Comparison of ENCODE assay signal across 9 cellular contexts in the genomic region with DNA sequence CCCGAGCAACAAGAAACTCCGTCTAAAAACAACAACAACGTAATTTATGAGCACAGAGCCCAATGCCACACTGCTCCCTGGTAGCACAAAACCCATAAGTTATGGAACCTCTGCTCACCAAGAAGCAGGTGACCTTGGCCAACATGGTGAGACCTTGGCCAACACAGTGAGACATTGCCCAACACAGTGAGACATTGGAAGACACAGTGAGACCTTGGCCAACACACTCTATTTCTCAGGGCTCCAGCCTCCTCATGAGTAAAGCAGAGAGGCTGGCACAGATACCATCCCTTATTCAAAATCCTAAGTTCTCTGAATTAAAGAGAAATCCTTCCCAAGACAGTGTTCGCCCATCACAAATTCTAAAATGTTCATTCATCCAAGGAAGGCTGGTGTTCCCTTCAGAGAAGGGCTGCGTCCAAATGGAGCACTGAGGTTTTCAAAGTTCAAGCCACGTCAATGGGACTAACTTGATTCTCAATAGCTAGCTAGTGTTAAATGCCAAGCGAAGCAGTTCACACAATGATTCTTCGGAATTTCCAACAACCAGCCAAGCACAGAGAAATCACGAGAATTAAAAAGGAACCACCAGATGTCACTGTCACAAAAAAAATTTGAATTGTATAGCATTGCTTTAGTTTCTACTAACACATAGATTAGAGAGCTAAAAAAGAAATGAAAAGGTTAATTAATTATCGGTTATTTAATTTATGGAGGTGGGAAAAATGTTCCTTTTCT. TPM values are rescaled to one million over a fixed set of nuclear protein-coding genes. Genes with fewer than 3 reads are reported as not detected.
DNase-seq lines count a peak whose midpoint lies in the region; ATAC-seq, FAIRE-seq and TF ChIP-seq lines count a peak whose summit lies in the region.
"Had no signal": no experiment of that assay in that cellular context is flagged by ENCODE, and none has a peak within 500 bp of the region (broad histone marks: within the 10 kb centered on the region; RNA-seq: fewer than 3 reads in every experiment).

No MANE protein-coding gene starts in this region.

- H3K27me3 ChIP-seq in Karpas-422 (ENCODE audit: low read length) (no peaks in the 10 kb centered on the region), K562 (ENCODE audit: control insufficient read depth in 2 of 2, insufficient read depth in 2 of 2, low read length in 2 of 2) (no peaks in the 10 kb centered on the region; a peak in 2 of 5 replicates)

- no peak for TF ChIP-seq POLR2A in K562 (conservative IDR thresholded peaks at IDR 0.05)

- H3K36me3 ChIP-seq in Karpas-422 (ENCODE audit: insufficient read depth, low read length): no peaks in the 10 kb centered on the region
- no peaks in the 10 kb centered on the region for H3K36me3 ChIP-seq in K562 (ENCODE audit: control insufficient read depth, insufficient read depth, low read length)

- H3K4me1 ChIP-seq in Karpas-422 (ENCODE audit: low read length) (no peaks in the 10 kb centered on the region), K562 (replicated peaks in 1 of 2; ENCODE audit: control insufficient read depth in 2 of 2, insufficient read depth in 2 of 2, low read length in 2 of 2) (no peaks in the 10 kb centered on the region)

- intact Hi-C loops in K562 (cut with micrococcal nuclease): loop anchor here (5.0 to 10.0 kb wide), 2 partner anchors 140 to 257 kb away; no protein-coding TSS in a partner anchor

- H3K79me2 ChIP-seq in Karpas-422 (ENCODE audit: low read length) (no peaks in the 10 kb centered on the region), K562 (ENCODE audit: control insufficient read depth, insufficient read depth, low read length) (no peaks in the 10 kb centered on the region)

- H3K9me1 ChIP-seq in K562 (ENCODE audit: control insufficient read depth, insufficient read depth, low read length): no peaks in the 10 kb centered on the region

- CTCF ChIA-PET in K562 (lab: Yijun Ruan, JAX; ENCODE audit: low intra/inter-chr PET ratio): interaction anchor here (0.6 to 1.1 kb wide), 2 partner anchors 139 to 140 kb away, joined by 3 read pairs; no protein-coding TSS in a partner anchor

- H3K9ac ChIP-seq in Karpas-422 (ENCODE audit: low read length) (no peak overlapping the region), K562 (ENCODE audit: insufficient read depth in 1 of 2, low read depth in 2 of 2, low read length in 2 of 2) (no peak overlapping the region)

- ATAC-seq in K562: peak; percentile 47; the same call in 1 of the 3 replicates
- no peak for ATAC-seq in HG02763 (IDR thresholded peaks at IDR 0.05; ENCODE audit: unreplicated experiment)
- ATAC-seq in GM18517 (IDR thresholded peaks at IDR 0.05; ENCODE audit: unreplicated experiment): no peak

- peak; percentile 59 to 62 for TF ChIP-seq RAD21 in K562 (CRISPR knock-in tag; conservative IDR thresholded peaks at IDR 0.05 in 1 of 2, IDR thresholded peaks at IDR 0.05 in 1 of 2)

- FAIRE-seq in K562 (lab: Jason Lieb, UNC): no peak

- in situ Hi-C loops in K562 (cut with MboI): loop anchor here (10.0 kb wide), 1 partner anchor 137 kb away; no protein-coding TSS in a partner anchor

- 14% methylated on average over 10 of the region's 10 CpGs for WGBS in K562 (ENCODE audit: insufficient coverage, low coverage, missing lambda C conversion rate)

- no peak for TF ChIP-seq EP300 in K562 (IDR thresholded peaks at IDR 0.05; ENCODE audit: low read length)

- no peak overlapping the region for H2AFZ ChIP-seq in Karpas-422 (ENCODE audit: low read length)
- H2AFZ ChIP-seq in K562 (ENCODE audit: low read depth, low read length): no peak overlapping the region

- DNase-seq in NCI-H82 (lab: John Stamatoyannopoulos, UW) (peak; percentile 25), NCI-H82 treated with DMSO at 0.1 percent for 48 hours (lab: John Stamatoyannopoulos, UW; ENCODE audit: unreplicated experiment) (no peak), Karpas-422 (peak; percentile 63), K562 (ENCODE audit: extremely low read depth in 1 of 4, low spot score in 3 of 4) (peak in 1 of 4 experiments; percentile 9), medulla oblongata (ENCODE audit: extremely low spot score) (peak; percentile 88)
- DNase-seq in activated CD8-positive, alpha-beta memory T cell treated with anti-CD3 and anti-CD28 coated beads, Interleukin-2, amount 50 U/mL, for 4 hours: no peak

- no TSS peak for BruUV-seq in K562 (replicated peaks; lab: Mats Ljungman, UMichigan)

- H3K4me3 ChIP-seq in Karpas-422 (ENCODE audit: low read length) (no peak overlapping the region), K562 (no peak overlapping the region)
- H3K4me3 ChIP-seq: skin epidermis had no signal

- H3K9me2 ChIP-seq in Karpas-422 (replicated peaks; ENCODE audit: insufficient read depth, low read length): no peaks in the 10 kb centered on the region

- POLR2A ChIA-PET in K562 (lab: Yijun Ruan, JAX): no interaction called here

- no peak overlapping the region for H3K4me2 ChIP-seq in Karpas-422 (ENCODE audit: low read depth, low read length, poor library complexity, severe bottlenecking)
- no peak overlapping the region for H3K4me2 ChIP-seq in K562 (ENCODE audit: insufficient read depth, low read length)

- H4K20me1 ChIP-seq in Karpas-422 (ENCODE audit: insufficient read depth, low read depth, low read length): no peaks in the 10 kb centered on the region
- H4K20me1 ChIP-seq in K562 (replicated peaks; ENCODE audit: control insufficient read depth, insufficient read depth, low read length): no peaks in the 10 kb centered on the region

- peak in 2 of 3 experiments; percentile 17 to 53; a peak in 2 of 6 replicates for TF ChIP-seq CTCF in K562 (IDR thresholded peaks at IDR 0.05 in 2 of 3, conservative IDR thresholded peaks at IDR 0.05 in 1 of 3; ENCODE audit: insufficient read depth in 2 of 3, low read depth in 1 of 3, low read length in 3 of 3)

- no peaks in the 10 kb centered on the region for H3K9me3 ChIP-seq in Karpas-422 (ENCODE audit: low read length)
- no peaks in the 10 kb centered on the region for H3K9me3 ChIP-seq in K562 (replicated peaks; ENCODE audit: control insufficient read depth, insufficient read depth, low read depth, low read length)

- H3K27ac ChIP-seq in Karpas-422 (ENCODE audit: low read length): no peak overlapping the region
- no peak overlapping the region for H3K27ac ChIP-seq in K562 (ENCODE audit: extremely low read depth, low read depth, low read length)

TF ChIP-seq in K562, 482 proteins besides CTCF, POLR2A, EP300 and RAD21:
- TF ChIP-seq NFIC (IDR thresholded peaks at IDR 0.05) (no peak), SMC3 (conservative IDR thresholded peaks at IDR 0.05; ENCODE audit: insufficient read depth, low read depth, low read length) (peak; percentile 36; the same call in 1 of the 2 replicates)

RNA-seq across cellular contexts. Expression of a gene that starts 29.4 kb away (rescaled TPM):
- total RNA-seq in Karpas-422 (2014; rRNA removed; shearing (Covaris generic); ENCODE audit: low replicate concordance): 0.04 TPM in 2 replicates
- total RNA-seq in K562 (2011; cell fraction: chromatin; rRNA removed; ENCODE audit: low replicate concordance): 0.60 and 1.8 TPM in 2 replicates
- total RNA-seq in K562 (2011; cell fraction: nucleolus; rRNA removed): 0.33 and 0.39 TPM in 2 replicates
- 0.61 and 0.95 TPM in 2 replicates for total RNA-seq in K562 (2011; cell fraction: nucleoplasm; rRNA removed)
- total RNA-seq in K562 (2014; rRNA removed): 0.82 and 0.91 TPM in 2 replicates
- 1.1 and 1.3 TPM in 2 replicates for total RNA-seq in K562 (2014; rRNA removed; fragmentation: Illumina TruSeq; extraction: Trizol)
- total RNA-seq in K562 (2015; rRNA removed; fragmentation: Illumina TruSeq; extraction: Trizol): 0.53 and 0.98 TPM in 2 replicates
- 1.2 and 1.5 TPM in 2 replicates for total RNA-seq in K562 (2021)
- 0.32 and 0.85 TPM in 2 replicates for polyA plus RNA-seq in K562 (2011; rRNA removed)
- polyA plus RNA-seq in K562 (2011; cell fraction: cytosol; rRNA removed): 0.07 and 0.27 TPM in 2 replicates
- 0.11 and 0.66 TPM in 2 replicates for polyA plus RNA-seq in K562 (2011; cell fraction: nucleus; rRNA removed)
- 0.57 and 3.4 TPM in 2 replicates for polyA plus RNA-seq in K562 (2012)
- polyA plus RNA-seq in K562 (2014; fragmentation: Illumina TruSeq; extraction: Trizol): 0.66 and 0.76 TPM in 2 replicates
- polyA plus RNA-seq in K562 (2014; fragmentation: Nextera tagmentation; extraction: Ambion mirVana): 1 to 10 TPM in 1 of 2 experiments, under 1 TPM in 1; 0.95 to 1.2 TPM
- 0.62 and 1.7 TPM in 2 replicates for polyA plus RNA-seq in K562 (2014; rRNA removed)
- 1.3 and 1.5 TPM in 2 replicates for polyA minus RNA-seq in K562 (2011; rRNA and poly(A)+ RNA removed)
- 0.19 and 0.55 TPM in 2 replicates for polyA minus RNA-seq in K562 (2011; cell fraction: cytosol; rRNA and poly(A)+ RNA removed)
- 0.40 and 1.00 TPM in 2 replicates for polyA minus RNA-seq in K562 (2011; cell fraction: nucleus; rRNA and poly(A)+ RNA removed)

Comparison
In these comparisons a context has a peak if more than half of its experiments do, and no peak if none do; other contexts are left out.
1. DNase-seq: peak in NCI-H82 (single experiment), Karpas-422 (single experiment) and medulla oblongata (single experiment); none in NCI-H82 treated with DMSO at 0.1 percent for 48 hours (single experiment) and activated CD8-positive, alpha-beta memory T cell treated with anti-CD3 and anti-CD28 coated beads, Interleukin-2, amount 50 U/mL, for 4 hours (single experiment).